In genomic region chr10:71946700-71947099, GRCh38 we compare ENCODE assay signal across 17 cellular contexts. TPM values are rescaled to one million over a fixed set of nuclear protein-coding genes. Genes with fewer than 3 reads are reported as not detected.
A peak's percentile ranks its signal among the peaks of the same experiment; 100 is the strongest.
DNase-seq lines count a peak whose midpoint lies in the region; ATAC-seq and TF ChIP-seq lines count a peak whose summit lies in the region.
"Had no signal": no experiment of that assay in that cellular context is flagged by ENCODE, and none has a peak within 500 bp of the region (broad histone marks: within the 10 kb centered on the region; RNA-seq: fewer than 3 reads in every experiment).

No MANE protein-coding gene starts in this region.

- TF ChIP-seq CTCF in sigmoid colon (IDR thresholded peaks at IDR 0.05): no peak

- DNase-seq in Ammon's horn (ENCODE audit: low spot score) (peak; percentile 78), NCI-H446 (lab: John Stamatoyannopoulos, UW) (peak; percentile 36 to 56), midbrain (lab: John Stamatoyannopoulos, UW) (peak; percentile 56), putamen (ENCODE audit: low spot score) (peak; percentile 63), T1000 (lab: John Stamatoyannopoulos, UW) (no peak), sigmoid colon (no peak)
- DNase-seq: CD8-positive, alpha-beta T cell; COR-L47; DMS153; DMS79 treated with DMSO at 0.1 percent for 48 hours; EL; GDM1; HCEC 1CT; HFFc6 had no signal

- no peaks in the 10 kb centered on the region for H3K36me3 ChIP-seq in sigmoid colon

- intact Hi-C loops in sigmoid colon (cut with DNase I): no loop called here

- no peak overlapping the region for H3K27ac ChIP-seq in sigmoid colon

- TF ChIP-seq EP300 in sigmoid colon (IDR thresholded peaks at IDR 0.05): no peak

- WGBS in sigmoid colon, 2 donors: 93 to 96% methylated on average over 3 of the region's 3 CpGs

- H3K4me1 ChIP-seq in sigmoid colon: no peaks in the 10 kb centered on the region

- no peak for TF ChIP-seq POLR2A in sigmoid colon (IDR thresholded peaks at IDR 0.05)

- H3K4me3 ChIP-seq in sigmoid colon: no peak overlapping the region

- peaks cover 9 to 38% (median 21%) of the 10 kb centered on the region in 4 donors for H3K9me3 ChIP-seq in sigmoid colon

- ATAC-seq in GM21381 (IDR thresholded peaks at IDR 0.05; ENCODE audit: unreplicated experiment): no peak
- ATAC-seq: CD8-positive, alpha-beta T cell; HepG2 had no signal

- no peaks in the 10 kb centered on the region for H3K27me3 ChIP-seq in sigmoid colon

RNA-seq across cellular contexts. Expression of gene CHST3, which starts 17.5 kb away (rescaled TPM):
- 10 to 100 TPM; 12.8 to 25.5 (median 16.5) TPM for total RNA-seq in sigmoid colon
- polyA plus RNA-seq in sigmoid colon: 1 to 10 TPM in 1 of 3 donors, under 1 TPM in 2; 0.23 to 3.6 (median 0.60) TPM
- total RNA-seq: CD8-positive, alpha-beta T cell had no signal
- polyA plus RNA-seq: CD14-positive monocyte had no signal

Comparison
In these comparisons a context has a peak if more than half of its experiments do, and no peak if none do; other contexts are left out.
1. DNase-seq: peak in Ammon's horn (single experiment), NCI-H446 (2 of 2), midbrain (single experiment) and putamen (single experiment); none in T1000 (single experiment) and sigmoid colon (single experiment).